ENCODE assay signal across 8 cellular contexts in the genomic region with DNA sequence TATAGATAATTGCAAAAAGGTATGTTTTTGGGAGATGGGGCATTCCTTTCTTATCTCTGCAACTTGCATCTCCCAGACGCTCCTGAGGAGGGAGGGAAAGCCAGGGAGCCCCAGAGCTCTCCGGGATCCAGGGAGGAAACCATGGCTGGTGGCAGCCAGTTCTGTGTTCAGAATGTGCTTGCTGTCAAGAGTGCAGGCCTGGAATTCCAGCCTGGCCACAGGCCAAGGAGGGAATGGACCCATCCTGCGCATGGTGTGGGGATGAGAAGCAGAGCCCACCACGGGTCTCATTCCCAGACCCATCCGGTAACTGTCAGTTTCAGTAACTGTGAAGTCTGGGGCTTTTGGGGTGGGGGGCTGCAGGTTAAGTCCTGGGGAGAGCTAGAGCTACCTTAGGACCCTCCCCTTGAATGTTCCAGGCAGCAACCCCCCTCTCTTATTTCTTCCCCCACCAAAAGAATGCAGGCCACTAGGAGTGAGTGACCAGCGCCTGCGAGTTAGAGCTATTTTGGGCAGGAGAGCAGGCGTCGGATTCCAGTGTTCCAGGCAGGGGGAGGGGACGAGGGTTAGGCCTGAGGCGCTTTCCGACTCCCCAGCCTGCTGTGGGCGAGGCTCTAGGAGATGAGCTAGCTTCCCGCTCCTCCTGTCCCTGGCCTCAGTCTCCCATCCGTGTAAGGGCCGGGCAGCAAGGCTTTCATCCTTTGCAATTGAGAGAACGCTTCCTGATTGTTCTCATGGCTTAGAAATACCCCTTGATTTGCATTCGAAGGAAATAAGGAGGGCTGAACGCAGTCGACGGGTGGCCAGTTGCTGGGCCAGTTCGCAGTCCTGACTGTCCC. TPM values are rescaled to one million over a fixed set of nuclear protein-coding genes. Genes with fewer than 3 reads are reported as not detected.
A peak's percentile ranks its signal among the peaks of the same experiment; 100 is the strongest.
DNase-seq lines count a peak whose midpoint lies in the region; ATAC-seq and TF ChIP-seq lines count a peak whose summit lies in the region.

No MANE protein-coding gene starts in this region.

- H3K27ac ChIP-seq in CD4-positive, alpha-beta T cell (ENCODE audit: low read depth, low read length), result peak overlapping the region; percentile 37
- H3K27ac ChIP-seq in SJSA1 (peak overlapping the region; percentile 84), lung (ENCODE audit: low read depth in 1 of 2, low read length in 1 of 2) (peak overlapping the region; percentile 95 to 98), temporal lobe (ENCODE audit: low read depth, low read length) (peak overlapping the region; percentile 95)

- H3K4me3 ChIP-seq in H7 (ENCODE audit: insufficient read depth, low read depth, low read length) (peak overlapping the region; percentile 58), SJSA1 (peak overlapping the region; percentile 96), lung (no peak overlapping the region)

- H3K36me3 ChIP-seq in H7 (replicated peaks; ENCODE audit: control insufficient read depth, insufficient read depth, low read length) (peaks cover 1% of the 10 kb centered on the region; the same call in 1 of the 2 replicates), SJSA1 (peaks cover 5% of the 10 kb centered on the region; the same call in 1 of the 2 replicates), lung (ENCODE audit: control insufficient read depth in 2 of 2, insufficient read depth in 2 of 2, low read length in 2 of 2) (no peaks in the 10 kb centered on the region)

- 10 to 19% methylated on average over 22 of the region's 22 CpGs for WGBS in lung, 2 donors

- ATAC-seq in CD4-positive, alpha-beta T cell (ENCODE audit: poor library complexity), result no peak
- ATAC-seq in effector memory CD8-positive, alpha-beta T cell (replicated peaks), result no peak
- ATAC-seq in lung (ENCODE audit: insufficient read depth, low FRiP score) (peak; percentile 25), GM18867 (IDR thresholded peaks at IDR 0.05; ENCODE audit: unreplicated experiment) (no peak)

- H3K27me3 Mint-ChIP-seq in CD4-positive, alpha-beta T cell, result no peaks in the 10 kb centered on the region
- H3K27me3 Mint-ChIP-seq in effector memory CD8-positive, alpha-beta T cell, result no peaks in the 10 kb centered on the region

- H3K27ac Mint-ChIP-seq in CD4-positive, alpha-beta T cell, result peak overlapping the region; percentile 85
- peak overlapping the region; percentile 77 to 91 for H3K27ac Mint-ChIP-seq in effector memory CD8-positive, alpha-beta T cell

- H3K9me3 Mint-ChIP-seq in CD4-positive, alpha-beta T cell, result no peaks in the 10 kb centered on the region
- no peaks in the 10 kb centered on the region for H3K9me3 Mint-ChIP-seq in effector memory CD8-positive, alpha-beta T cell

- no peak for DNase-seq in CD4-positive, alpha-beta T cell
- DNase-seq in H7 (peak; percentile 80), SJSA1 (ENCODE audit: low read depth in 1 of 2, low spot score in 2 of 2) (peak; percentile 86 to 87), lung (ENCODE audit: low spot score) (peak; percentile 73), germinal center (ENCODE audit: low spot score) (no peak)
- DNase-seq in effector memory CD8-positive, alpha-beta T cell, result no peak

- H3K4me1 Mint-ChIP-seq in CD4-positive, alpha-beta T cell (ENCODE audit: low read depth), result peaks cover 23% of the 10 kb centered on the region
- H3K4me1 Mint-ChIP-seq in effector memory CD8-positive, alpha-beta T cell (ENCODE audit: low read depth in 2 of 2), result peaks cover 21 to 24% of the 10 kb centered on the region in 2 donors

- TF ChIP-seq CTCF in CD4-positive, alpha-beta T cell (IDR thresholded peaks at IDR 0.05), result no peak
- no peak for TF ChIP-seq CTCF in lung (IDR thresholded peaks at IDR 0.05; ENCODE audit: control extremely low read depth, extremely low read depth)

- POLR2A ChIA-PET in CD4-positive, alpha-beta T cell (lab: Charles Lee), result interaction anchor here (0.6 to 2.6 kb wide), 15 partner anchors 9 to 752 kb away, joined by 3 to 43 read pairs (median 7); a partner anchor contains a TSS

- H3K9me3 ChIP-seq in CD4-positive, alpha-beta T cell (ENCODE audit: control insufficient read depth, low read length), result no peaks in the 10 kb centered on the region
- H3K9me3 ChIP-seq in SJSA1 (replicated peaks), result 0 out of 2 replicates have a peak, but pooled peaks cover 2% of the 10 kb centered on the region
- no peaks in the 10 kb centered on the region for H3K9me3 ChIP-seq in lung (ENCODE audit: control insufficient read depth in 2 of 2, insufficient read depth in 1 of 2, low read length in 1 of 2)

- CTCF ChIA-PET in CD4-positive, alpha-beta T cell (lab: Charles Lee), result interaction anchor here (1.0 to 3.4 kb wide), 5 partner anchors 16 to 129 kb away, joined by 3 to 13 read pairs (median 6); a partner anchor contains a TSS

- peaks cover 12% of the 10 kb centered on the region for H3K36me3 Mint-ChIP-seq in CD4-positive, alpha-beta T cell (ENCODE audit: low read depth)
- H3K36me3 Mint-ChIP-seq in effector memory CD8-positive, alpha-beta T cell (ENCODE audit: insufficient read depth), result peaks cover 10% of the 10 kb centered on the region

- peak overlapping the region; percentile 91 for H3K4me3 Mint-ChIP-seq in CD4-positive, alpha-beta T cell
- peak overlapping the region; percentile 88 to 91 for H3K4me3 Mint-ChIP-seq in effector memory CD8-positive, alpha-beta T cell

- intact Hi-C loops in CD4-positive, alpha-beta T cell (cut with DNase I, micrococcal nuclease), result loop anchor here in 1 of 2 experiments (1.0 to 5.0 kb wide), 3 partner anchors 56 to 297 kb away; a partner anchor contains a TSS

- H3K27me3 ChIP-seq in CD4-positive, alpha-beta T cell (ENCODE audit: control insufficient read depth, insufficient read depth, low read length), result no peaks in the 10 kb centered on the region
- H3K27me3 ChIP-seq in H7 (ENCODE audit: control insufficient read depth, insufficient read depth, low read length) (no peaks in the 10 kb centered on the region), SJSA1 (replicated peaks) (no peaks in the 10 kb centered on the region), lung (ENCODE audit: control insufficient read depth, insufficient read depth) (no peaks in the 10 kb centered on the region)

- H3K4me1 ChIP-seq in SJSA1 (replicated peaks) (peaks cover 33% of the 10 kb centered on the region), lung (ENCODE audit: control insufficient read depth in 2 of 2, insufficient read depth in 2 of 2, low read length in 2 of 2) (peaks cover 3 to 11% of the 10 kb centered on the region in 2 donors)

RNA-seq across cellular contexts. Expression of a gene that starts 0.8 kb away (rescaled TPM):
- total RNA-seq in CD4-positive, alpha-beta T cell, result 10 to 100 TPM; 15.0 to 18.3 TPM
- total RNA-seq in H7 (2014; rRNA removed; shearing (Covaris generic)), result 80.4 and 87.4 TPM in 2 replicates
- total RNA-seq in SJSA1 (2014; rRNA removed; shearing (Covaris generic)), result 52.1 and 69.5 TPM in 2 replicates
- total RNA-seq in lung (100 to 1,000 TPM in 1 of 2 donors, 10 to 100 TPM in 1; 40.4 to 100 TPM), temporal lobe (28.0 TPM)
- polyA plus RNA-seq in lung, result 10 to 100 TPM; 18.2 to 35.6 TPM

RNA-seq across cellular contexts. Expression of a gene that starts 40.1 kb away (rescaled TPM):
- total RNA-seq in CD4-positive, alpha-beta T cell, result 10 to 100 TPM; 25.0 to 25.1 TPM
- total RNA-seq in H7 (2014; rRNA removed; shearing (Covaris generic)), result 5.2 and 5.7 TPM in 2 replicates
- total RNA-seq in SJSA1 (2014; rRNA removed; shearing (Covaris generic)), result 6.2 TPM in 1 of 2 replicates, not detected in the other
- total RNA-seq in lung (10 to 100 TPM; 14.0 to 20.1 TPM), temporal lobe (8.9 TPM)
- 1 to 10 TPM; 8.6 to 9.1 TPM for polyA plus RNA-seq in lung

RNA-seq across cellular contexts. Expression of a gene that starts 47.0 kb away (rescaled TPM):
- total RNA-seq in CD4-positive, alpha-beta T cell, result 10 to 100 TPM; 10.5 to 12.7 TPM
- total RNA-seq in H7 (2014; rRNA removed; shearing (Covaris generic)), result 48.1 and 60.4 TPM in 2 replicates
- total RNA-seq in SJSA1 (2014; rRNA removed; shearing (Covaris generic)), result 0.85 and 1.5 TPM in 2 replicates
- total RNA-seq in lung, result 10 to 100 TPM in 1 of 2 donors, 1 to 10 TPM in 1; 9.5 to 12.4 TPM
- polyA plus RNA-seq in lung, result 1 to 10 TPM; 3.8 to 8.0 TPM
- 3.9 TPM for total RNA-seq in temporal lobe

RNA-seq across cellular contexts. Expression of a gene that starts 57.0 kb away (rescaled TPM):
- 10 to 100 TPM; 21.4 to 22.0 TPM for total RNA-seq in CD4-positive, alpha-beta T cell
- total RNA-seq in H7 (2014; rRNA removed; shearing (Covaris generic)), result 5.8 and 10.9 TPM in 2 replicates
- 21.6 and 21.7 TPM in 2 replicates for total RNA-seq in SJSA1 (2014; rRNA removed; shearing (Covaris generic))
- 10 to 100 TPM; 15.8 to 49.0 TPM for total RNA-seq in lung
- polyA plus RNA-seq in lung, result 10 to 100 TPM; 26.8 to 33.4 TPM
- total RNA-seq in temporal lobe, result 9.3 TPM

RNA-seq across cellular contexts. Expression of a gene that starts 57.5 kb away (rescaled TPM):
- total RNA-seq in CD4-positive, alpha-beta T cell, result 100 to 1,000 TPM; 256 to 271 TPM
- total RNA-seq in H7 (2014; rRNA removed; shearing (Covaris generic)), result 377 and 386 TPM in 2 replicates
- total RNA-seq in SJSA1 (2014; rRNA removed; shearing (Covaris generic)), result 490 and 775 TPM in 2 replicates
- total RNA-seq in lung (100 to 1,000 TPM; 352 to 567 TPM), temporal lobe (104 TPM)
- polyA plus RNA-seq in lung, result 100 to 1,000 TPM; 269 to 513 TPM

Comparison
In these comparisons a context has a peak if more than half of its experiments do, and no peak if none do; other contexts are left out.
1. DNase-seq: peak in H7 (single experiment), SJSA1 (2 of 2) and lung (single experiment); none in CD4-positive, alpha-beta T cell (0 of 10), effector memory CD8-positive, alpha-beta T cell (0 of 3) and germinal center (single experiment).
2. H3K27ac ChIP-seq: peak in every context shown above with its lines; median percentile 96 in lung; 95 in temporal lobe; 84 in SJSA1; 37 in CD4-positive, alpha-beta T cell.